In the genomic region with DNA sequence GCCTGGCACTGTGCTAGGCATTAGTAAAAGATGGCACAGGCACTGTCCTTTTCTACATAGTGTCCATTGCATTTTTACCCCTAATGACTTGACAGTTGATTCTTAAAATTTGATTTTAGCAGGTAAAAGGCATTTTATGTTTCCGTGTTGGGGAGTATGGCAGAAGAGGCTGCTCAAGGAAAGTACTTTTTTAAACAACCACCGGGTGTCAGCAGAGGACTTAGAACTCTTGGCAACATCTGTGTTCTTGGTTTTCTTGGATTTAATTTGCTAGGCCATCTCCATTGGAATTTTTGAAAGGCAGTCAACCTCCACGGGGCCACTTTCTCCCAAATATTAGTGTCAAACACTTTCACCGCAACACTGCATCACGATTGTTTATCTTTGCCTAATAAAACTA, we compare ENCODE assay signal across 8 cellular contexts.
DNase-seq lines count a peak whose midpoint lies in the region; ATAC-seq, FAIRE-seq and TF ChIP-seq lines count a peak whose summit lies in the region.

No MANE protein-coding gene starts in this region.

- CTCF ChIA-PET in T-cell (lab: Charles Lee) = interaction anchor here in 1 of 2 donors (0.6 kb wide), 1 partner anchor 1801 kb away, joined by 3 read pairs; no protein-coding TSS in a partner anchor

- peak; percentile 18 for TF ChIP-seq CTCF in glutamatergic neuron (IDR thresholded peaks at IDR 0.05; ENCODE audit: partially characterized antibody, unreplicated experiment)

- H3K4me3 ChIP-seq in SJCRH30 = no peak overlapping the region

- FAIRE-seq in urothelium cell line (lab: Jason Lieb, UNC) = no peak

- H3K27me3 Mint-ChIP-seq in glutamatergic neuron (ENCODE audit: unreplicated experiment) (peaks cover 3% of the 10 kb centered on the region), T-cell (peaks cover 3 to 12% of the 10 kb centered on the region in 2 donors)

- H3K9me3 Mint-ChIP-seq in glutamatergic neuron (ENCODE audit: unreplicated experiment) = no peaks in the 10 kb centered on the region
- H3K9me3 Mint-ChIP-seq in T-cell = no peaks in the 10 kb centered on the region

- no peaks in the 10 kb centered on the region for H3K9me3 ChIP-seq in SJCRH30 (replicated peaks)

- no peaks in the 10 kb centered on the region for H3K27me3 ChIP-seq in SJCRH30

- H3K36me3 ChIP-seq in SJCRH30 = no peaks in the 10 kb centered on the region

- POLR2A ChIA-PET in T-cell (lab: Charles Lee) = no interaction called here

- no peak overlapping the region for H3K27ac ChIP-seq in SJCRH30

- H3K27ac Mint-ChIP-seq in glutamatergic neuron (ENCODE audit: unreplicated experiment) = no peak overlapping the region
- no peak overlapping the region for H3K27ac Mint-ChIP-seq in T-cell

- ATAC-seq in T-cell (replicated peaks in 1 of 4) (no peak), GM21723 (IDR thresholded peaks at IDR 0.05; ENCODE audit: unreplicated experiment) (no peak)

- DNase-seq in Daoy (ENCODE audit: low read depth) (peak; percentile 10), HuH-7 (ENCODE audit: low spot score) (peak; percentile 5), SJCRH30 (peak; percentile 15 to 59), glutamatergic neuron (no peak), urothelium cell line (ENCODE audit: low spot score) (peak; percentile 39), T-cell (no peak)
- DNase-seq in stimulated activated CD4-positive, alpha-beta T cell treated with anti-CD3 and anti-CD28 coated beads, Interleukin-2, amount 100 ng/mL, for 48 hours = no peak

- H3K4me3 Mint-ChIP-seq in glutamatergic neuron (ENCODE audit: unreplicated experiment) (no peak overlapping the region), T-cell (no peak overlapping the region)

- H3K4me1 ChIP-seq in SJCRH30 = no peaks in the 10 kb centered on the region

- no peaks in the 10 kb centered on the region for H3K36me3 Mint-ChIP-seq in glutamatergic neuron (ENCODE audit: unreplicated experiment)
- no peaks in the 10 kb centered on the region for H3K36me3 Mint-ChIP-seq in T-cell

- H3K4me1 Mint-ChIP-seq in glutamatergic neuron (ENCODE audit: low read depth, unreplicated experiment) = peaks cover 2% of the 10 kb centered on the region
- H3K4me1 Mint-ChIP-seq in T-cell = peaks cover under 1 to 2% (median under 1%) of the 10 kb centered on the region in 3 donors

Comparison
In these comparisons a context has a peak if more than half of its experiments do, and no peak if none do; other contexts are left out.
1. DNase-seq: peak in Daoy (single experiment), HuH-7 (single experiment), SJCRH30 (2 of 2) and urothelium cell line (single experiment); none in glutamatergic neuron (single experiment), T-cell (0 of 34) and stimulated activated CD4-positive, alpha-beta T cell treated with anti-CD3 and anti-CD28 coated beads, Interleukin-2, amount 100 ng/mL, for 48 hours (0 of 2).